Comparison of ENCODE assay signal across 15 cellular contexts in the genomic region with DNA sequence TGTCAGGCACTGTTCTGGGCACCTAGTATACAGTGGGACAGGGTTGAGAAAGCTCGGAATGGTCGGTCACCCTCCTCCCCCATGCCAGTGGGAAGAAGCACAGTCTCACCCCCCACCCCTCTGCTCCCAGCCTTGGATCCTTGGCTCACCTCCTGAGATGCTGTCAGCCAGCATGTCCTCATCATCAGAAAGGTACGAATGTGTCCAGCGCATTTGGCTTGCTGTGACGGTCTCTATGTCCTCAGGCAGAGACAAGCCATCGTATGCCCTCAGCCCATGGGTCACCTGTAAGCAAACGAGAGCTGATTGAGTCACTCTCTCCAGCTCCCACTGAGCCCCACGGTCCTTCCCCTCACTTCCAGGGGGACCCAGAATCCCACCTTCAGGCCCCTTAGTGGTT. TPM values are rescaled to one million over a fixed set of nuclear protein-coding genes. Genes with fewer than 3 reads are reported as not detected.
DNase-seq lines count a peak whose midpoint lies in the region; ATAC-seq, FAIRE-seq and TF ChIP-seq lines count a peak whose summit lies in the region.
"Had no signal": no experiment of that assay in that cellular context is flagged by ENCODE, and none has a peak within 500 bp of the region (broad histone marks: within the 10 kb centered on the region; RNA-seq: fewer than 3 reads in every experiment).

No MANE protein-coding gene starts in this region.

- H3K4me2 ChIP-seq in GM23248 (ENCODE audit: unreplicated experiment): no peak overlapping the region

- peaks cover 25% of the 10 kb centered on the region; the same call in 1 of the 2 replicates for H3K36me3 ChIP-seq in GM23248 (ENCODE audit: low read depth)
- no peaks in the 10 kb centered on the region for H3K36me3 ChIP-seq in colonic mucosa
- H3K36me3 ChIP-seq in lower lobe of right lung: peaks cover 47% of the 10 kb centered on the region
- peaks cover 32 to 52% (median 46%) of the 10 kb centered on the region in 4 donors for H3K36me3 ChIP-seq in stomach

- peak overlapping the region; percentile 56 for H3K9ac ChIP-seq in GM23248
- H3K9ac ChIP-seq in colonic mucosa (ENCODE audit: low read depth in 2 of 2, low read length in 2 of 2): peak overlapping the region; percentile 51 to 76

- DNase-seq in GM23248 (no peak), colonic mucosa (no peak), lower lobe of right lung (no peak), stomach (no peak), GM20000 (ENCODE audit: low spot score) (no peak), GM12892 (ENCODE audit: insufficient read length) (no peak), NCI-H128 (lab: John Stamatoyannopoulos, UW; ENCODE audit: unreplicated experiment) (no peak)
- DNase-seq: activated CD8-positive, alpha-beta T cell treated with anti-CD3 and anti-CD28 coated beads, Interleukin-2, amount 10 ng/mL, durations not matched to agents 7 days and 5 days; NCI-H1417 treated with DMSO at 0.1 percent for 48 hours; NCI-H345; stimulated activated naive B cell treated with anti-CD40 and anti-IgM and Interleukin-4, amounts not matched to agents 10 μg/mL and 1 μg/mL and 100 μg/mL, for 72 hours had no signal

- H2AFZ ChIP-seq in GM23248: no peak overlapping the region

- peaks cover 45% of the 10 kb centered on the region for H3F3A ChIP-seq in GM23248 (ENCODE audit: insufficient read depth)

- no peak for TF ChIP-seq POLR2A in stomach (IDR thresholded peaks at IDR 0.05)
- no peak for TF ChIP-seq POLR2A in GM12892 (IDR thresholded peaks at IDR 0.05; ENCODE audit: low read depth, low read length)

- TF ChIP-seq EP300 in stomach (IDR thresholded peaks at IDR 0.05): no peak

- H3K27me3 ChIP-seq in GM23248 (replicated peaks; ENCODE audit: insufficient read depth): no peaks in the 10 kb centered on the region
- H3K27me3 ChIP-seq in colonic mucosa: no peaks in the 10 kb centered on the region
- no peaks in the 10 kb centered on the region for H3K27me3 ChIP-seq in lower lobe of right lung (ENCODE audit: low read depth)
- H3K27me3 ChIP-seq in stomach: no peaks in the 10 kb centered on the region

- no peaks in the 10 kb centered on the region; the same call in 1 of the 2 replicates for H4K20me1 ChIP-seq in GM23248 (ENCODE audit: insufficient read depth)

- FAIRE-seq in GM12892 (lab: Jason Lieb, UNC): no peak
- FAIRE-seq: GM12891, small intestine had no signal

- H3K79me2 ChIP-seq in GM23248 (ENCODE audit: insufficient read depth): peaks cover 99% of the 10 kb centered on the region

- H3K4me1 ChIP-seq in GM23248 (ENCODE audit: insufficient read depth) (peaks cover 51% of the 10 kb centered on the region), colonic mucosa (peaks cover 24% of the 10 kb centered on the region), lower lobe of right lung (peaks cover 54% of the 10 kb centered on the region), stomach (peaks cover 69 to 84% (median 73%) of the 10 kb centered on the region in 4 donors)

- TF ChIP-seq CTCF in colonic mucosa (IDR thresholded peaks at IDR 0.05) (no peak), lower lobe of right lung (IDR thresholded peaks at IDR 0.05) (no peak), stomach (IDR thresholded peaks at IDR 0.05) (no peak), GM20000 (IDR thresholded peaks at IDR 0.05; ENCODE audit: extremely low read depth, missing control alignments) (no peak)

- ATAC-seq in lower lobe of right lung: no peak
- ATAC-seq in HG02870 (IDR thresholded peaks at IDR 0.05; ENCODE audit: unreplicated experiment): no peak
- ATAC-seq: activated CD8-positive, alpha-beta T cell treated with anti-CD3 and anti-CD28 coated beads, Interleukin-2, amount 10 ng/mL, durations not matched to agents 7 days and 5 days; activated T-helper 17 cell treated with anti-CD3 and anti-CD28 coated beads, Interleukin-2, amount 50 U/mL, for 72 hours; stimulated activated naive B cell treated with anti-CD40 and anti-IgM and Interleukin-4, amounts not matched to agents 10 μg/mL and 1 μg/mL and 100 μg/mL, for 72 hours had no signal

- in situ Hi-C loops in GM23248 (cut with MboI): no loop called here

- intact Hi-C loops in colonic mucosa (cut with DNase I) (loop anchor here (5.0 kb wide), 1 partner anchor 46 kb away; no protein-coding TSS in a partner anchor), lower lobe of right lung (cut with DNase I) (no loop called here), stomach (cut with DNase I; ENCODE audit: low total_unique reads) (no loop called here)

- WGBS in GM23248 (ENCODE audit: low coverage in 1 of 2, low lambda C conversion rate in 2 of 2, missing lambda C conversion rate in 2 of 2), 2 experiments: 82 to 83% methylated on average over 8 of the region's 8 CpGs
- 72 to 85% (median 82%) methylated on average over 6 to 8 of the region's 8 CpGs for WGBS in stomach, 5 donors

- H3K9me2 ChIP-seq in GM23248 (ENCODE audit: insufficient read depth): no peaks in the 10 kb centered on the region

- no peaks in the 10 kb centered on the region for H3K9me3 ChIP-seq in GM23248 (ENCODE audit: low read depth)
- no peaks in the 10 kb centered on the region for H3K9me3 ChIP-seq in colonic mucosa
- no peaks in the 10 kb centered on the region for H3K9me3 ChIP-seq in lower lobe of right lung
- H3K9me3 ChIP-seq in stomach: no peaks in the 10 kb centered on the region

- H3K4me3 ChIP-seq in GM23248: no peak overlapping the region
- H3K4me3 ChIP-seq in colonic mucosa: no peak overlapping the region
- H3K4me3 ChIP-seq in lower lobe of right lung: no peak overlapping the region
- H3K4me3 ChIP-seq in stomach: no peak overlapping the region

- H3K27ac ChIP-seq in GM23248 (peak overlapping the region; percentile 96), colonic mucosa (peak overlapping the region; percentile 80), lower lobe of right lung (peak overlapping the region; percentile 75), stomach (peak overlapping the region in 4 of 5 donors; percentile 85 to 97 (median 94))

RNA-seq across cellular contexts. Expression of a gene that starts 41.1 kb away (rescaled TPM):
- total RNA-seq in GM23248 (2014; rRNA removed; shearing (Covaris generic)): 407 and 458 TPM in 2 replicates
- polyA plus RNA-seq in GM23248 (2016; fragmentation: Nextera tagmentation; extraction: Ambion mirVana) (123 and 126 TPM in 2 replicates), stomach (10 to 100 TPM; 21.7 to 98.5 (median 62.1) TPM)
- total RNA-seq in colonic mucosa (100 to 1,000 TPM; 148 to 152 TPM), lower lobe of right lung (216 TPM), stomach (100 to 1,000 TPM in 4 of 5 donors, 10 to 100 TPM in 1; 88.7 to 504 (median 186) TPM)
- 3.2 TPM for polyA plus RNA-seq in GM12892 (2012; ENCODE audit: missing spikeins)
